ENCODE assay signal across 8 cellular contexts in the genomic region with DNA sequence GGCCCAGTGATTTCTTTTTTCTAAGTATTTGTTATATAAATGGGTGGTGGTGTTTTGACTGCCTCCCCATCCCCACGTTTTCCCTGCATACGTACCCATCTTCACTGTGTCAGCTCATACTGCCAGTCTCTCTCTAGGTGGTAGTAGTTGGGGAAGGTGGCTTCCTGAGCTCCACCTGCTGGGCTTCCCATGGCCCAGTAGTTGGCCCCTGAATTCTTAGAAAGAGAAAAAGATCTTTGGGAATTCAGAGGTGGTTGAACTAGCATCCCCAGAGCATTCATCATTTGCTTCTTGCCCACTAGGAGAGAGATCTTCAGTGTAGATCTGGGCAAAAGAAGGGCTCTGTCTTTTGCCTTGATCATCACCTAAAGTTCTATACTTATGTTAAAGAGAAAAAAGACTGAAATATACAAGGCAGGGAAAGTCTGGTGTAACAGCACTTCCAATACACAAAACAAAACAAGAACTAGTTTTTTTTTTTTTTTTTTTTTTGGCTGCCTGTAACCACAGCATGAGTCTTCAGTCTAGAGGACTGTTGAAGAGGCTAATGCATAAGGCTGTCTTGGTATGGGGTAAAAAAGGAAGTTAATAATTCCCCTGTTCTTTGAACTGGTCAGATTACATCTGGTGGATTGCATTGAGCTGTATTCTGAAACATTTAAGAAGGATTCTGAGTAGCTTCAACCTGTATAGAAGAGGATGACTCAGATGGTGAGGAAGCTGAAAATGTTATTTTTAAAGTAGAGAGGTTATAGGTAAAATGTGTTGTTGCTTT.
DNase-seq lines count a peak whose midpoint lies in the region; ATAC-seq and TF ChIP-seq lines count a peak whose summit lies in the region.

No MANE protein-coding gene starts in this region.

- H3K4me1 ChIP-seq in left lung (no peaks in the 10 kb centered on the region), gastrocnemius medialis (peaks cover 0 to 4% of the 10 kb centered on the region in 2 donors), right atrium auricular region (no peaks in the 10 kb centered on the region)

- peaks cover 12% of the 10 kb centered on the region for H3K4me1 Mint-ChIP-seq in glutamatergic neuron (ENCODE audit: low read depth, unreplicated experiment)

- no peak overlapping the region for H3K27ac ChIP-seq in left lung
- H3K27ac ChIP-seq in gastrocnemius medialis = no peak overlapping the region
- no peak overlapping the region for H3K27ac ChIP-seq in right atrium auricular region

- no peaks in the 10 kb centered on the region for H3K36me3 ChIP-seq in H7 (replicated peaks; ENCODE audit: control insufficient read depth, insufficient read depth, low read length)
- no peaks in the 10 kb centered on the region for H3K36me3 ChIP-seq in left lung
- no peaks in the 10 kb centered on the region for H3K36me3 ChIP-seq in gastrocnemius medialis
- no peaks in the 10 kb centered on the region for H3K36me3 ChIP-seq in right atrium auricular region

- DNase-seq in H7 (peak; percentile 2), Kasumi-1 (lab: John Stamatoyannopoulos, UW) (peak; percentile 43 to 56), left lung (no peak), gastrocnemius medialis (no peak), right atrium auricular region (ENCODE audit: low spot score) (no peak), omental fat pad (ENCODE audit: low spot score) (no peak), glutamatergic neuron (no peak)

- H3K9me3 ChIP-seq in left lung (no peaks in the 10 kb centered on the region), gastrocnemius medialis (no peaks in the 10 kb centered on the region), right atrium auricular region (no peaks in the 10 kb centered on the region)

- in situ Hi-C loops in gastrocnemius medialis (cut with MboI; ENCODE audit: low sequenced_read_pairs in 4 of 4) = loop anchor here in 1 of 4 donors (10.0 kb wide), 1 partner anchor 74 kb away; no protein-coding TSS in a partner anchor

- H3K4me3 ChIP-seq in H7 (ENCODE audit: insufficient read depth, low read depth, low read length) = no peak overlapping the region
- no peak overlapping the region for H3K4me3 ChIP-seq in left lung
- no peak overlapping the region for H3K4me3 ChIP-seq in gastrocnemius medialis
- H3K4me3 ChIP-seq in right atrium auricular region = no peak overlapping the region

- TF ChIP-seq CTCF in left lung (IDR thresholded peaks at IDR 0.05) = no peak
- TF ChIP-seq CTCF in gastrocnemius medialis (IDR thresholded peaks at IDR 0.05 in 4 of 5, conservative IDR thresholded peaks at IDR 0.05 in 1 of 5) = no peak
- TF ChIP-seq CTCF in right atrium auricular region (IDR thresholded peaks at IDR 0.05) = no peak
- TF ChIP-seq CTCF in omental fat pad (IDR thresholded peaks at IDR 0.05) = no peak
- no peak for TF ChIP-seq CTCF in glutamatergic neuron (IDR thresholded peaks at IDR 0.05; ENCODE audit: partially characterized antibody, unreplicated experiment)

- peak; percentile 87 for ATAC-seq in GM18517 (IDR thresholded peaks at IDR 0.05; ENCODE audit: unreplicated experiment)
- peak; percentile 79 for ATAC-seq in left lung
- ATAC-seq in gastrocnemius medialis = no peak
- no peak for ATAC-seq in omental fat pad (ENCODE audit: low FRiP score)

- no peak overlapping the region for H3K4me3 Mint-ChIP-seq in glutamatergic neuron (ENCODE audit: unreplicated experiment)

- no peak overlapping the region for H3K27ac Mint-ChIP-seq in glutamatergic neuron (ENCODE audit: unreplicated experiment)

- no peaks in the 10 kb centered on the region for H3K27me3 Mint-ChIP-seq in glutamatergic neuron (ENCODE audit: unreplicated experiment)

- intact Hi-C loops in left lung (cut with DNase I) (no loop called here), gastrocnemius medialis (cut with DNase I; ENCODE audit: low total_unique reads) (loop anchor here (10.0 kb wide), 1 partner anchor 596 kb away; no protein-coding TSS in a partner anchor)

- H3K27me3 ChIP-seq in H7 (ENCODE audit: control insufficient read depth, insufficient read depth, low read length) (no peaks in the 10 kb centered on the region), left lung (no peaks in the 10 kb centered on the region), gastrocnemius medialis (no peaks in the 10 kb centered on the region), right atrium auricular region (no peaks in the 10 kb centered on the region)

- H3K9me3 Mint-ChIP-seq in glutamatergic neuron (ENCODE audit: unreplicated experiment) = no peaks in the 10 kb centered on the region

- no peak for TF ChIP-seq POLR2A in gastrocnemius medialis (IDR thresholded peaks at IDR 0.05)

- H3K36me3 Mint-ChIP-seq in glutamatergic neuron (ENCODE audit: unreplicated experiment) = no peaks in the 10 kb centered on the region

Comparison
In these comparisons a context has a peak if more than half of its experiments do, and no peak if none do; other contexts are left out.
1. ATAC-seq: peak in GM18517 (single experiment) and left lung (single experiment); none in gastrocnemius medialis (0 of 2) and omental fat pad (single experiment).
2. DNase-seq: peak in H7 (single experiment) and Kasumi-1 (2 of 2); none in left lung (0 of 2), gastrocnemius medialis (0 of 2), right atrium auricular region (single experiment), omental fat pad (single experiment) and glutamatergic neuron (single experiment).